ENCODE assay signal across 14 cellular contexts in the genomic region with DNA sequence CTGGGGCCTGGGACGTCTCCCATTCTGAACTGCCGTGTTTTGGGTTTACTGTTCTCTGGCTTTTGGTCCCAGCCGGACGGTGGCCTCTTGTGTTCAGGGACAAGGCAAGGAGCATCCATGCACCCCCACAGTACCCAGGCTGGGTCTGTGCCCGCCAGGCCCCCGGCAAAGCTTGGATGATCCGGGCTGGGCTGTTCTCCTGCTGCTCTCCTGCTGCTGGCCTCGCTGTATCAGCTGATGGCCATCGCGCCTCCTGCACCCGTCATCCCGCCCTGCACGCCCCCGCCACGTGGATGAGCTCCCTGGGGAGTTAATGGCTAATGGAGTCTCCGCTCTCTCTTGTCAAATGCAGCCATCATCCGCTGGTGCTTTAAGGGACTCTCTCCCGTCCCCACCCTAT. TPM values are rescaled to one million over a fixed set of nuclear protein-coding genes. Genes with fewer than 3 reads are reported as not detected.
DNase-seq lines count a peak whose midpoint lies in the region; ATAC-seq and TF ChIP-seq lines count a peak whose summit lies in the region.
"Had no signal": no experiment of that assay in that cellular context is flagged by ENCODE, and none has a peak within 500 bp of the region (broad histone marks: within the 10 kb centered on the region; RNA-seq: fewer than 3 reads in every experiment).

No MANE protein-coding gene starts in this region.

- H3K4me2 ChIP-seq in IMR-90 (ENCODE audit: low read depth, low read length) (no peak overlapping the region), osteoblast (ENCODE audit: insufficient read depth, low read length) (no peak overlapping the region)

- no peak overlapping the region for H3K23ac ChIP-seq in IMR-90 (ENCODE audit: low read depth, low read length)

- H4K20me1 ChIP-seq in IMR-90 (ENCODE audit: insufficient read depth, low read length) = no peaks in the 10 kb centered on the region; the same call in 1 of the 2 replicates
- H4K20me1 ChIP-seq in osteoblast (ENCODE audit: insufficient read depth, low read length) = no peaks in the 10 kb centered on the region

- no peak overlapping the region for H2BK120ac ChIP-seq in IMR-90 (ENCODE audit: low read depth, low read length)

- H3K18ac ChIP-seq in IMR-90 (ENCODE audit: low read depth, low read length) = no peak overlapping the region

- no TSS peak for BruUV-seq in IMR-90 (replicated peaks; lab: Mats Ljungman, UMichigan)

- no peak overlapping the region for H3K56ac ChIP-seq in IMR-90 (ENCODE audit: extremely low read depth, insufficient read depth, low read length)

- H2AFZ ChIP-seq in IMR-90 (replicated peaks; ENCODE audit: low read length, poor library complexity) (peak overlapping the region; percentile 32), osteoblast (ENCODE audit: low read length) (no peak overlapping the region)

- ATAC-seq in Right ventricle myocardium inferior (no peak), Right ventricle myocardium superior (ENCODE audit: poor library complexity) (no peak), IMR-90 (ENCODE audit: low read depth) (no peak)

- DNase-seq in Right ventricle myocardium inferior (ENCODE audit: missing footprints) = peak; percentile 33
- DNase-seq in Right ventricle myocardium superior = no peak
- no peak for DNase-seq in IMR-90
- DNase-seq in osteoblast (ENCODE audit: insufficient read length, low spot score, missing footprints) = peak; percentile 59
- DNase-seq in activated T-cell treated with anti-CD3 and anti-CD28 coated beads, Interleukin-2, amount 50 U/mL, for 1 hour = no peak
- no peak for DNase-seq in DMS153 (lab: John Stamatoyannopoulos, UW)
- DNase-seq in COLO829 (ENCODE audit: low spot score) = no peak
- DNase-seq: ACHN; CD4-positive, alpha-beta memory T cell; COR-L47; DMS53; GF-D8 had no signal

- in situ Hi-C loops in IMR-90 (cut with MboI; ENCODE audit: low sequenced_read_pairs) = loop anchor here (10.0 kb wide), 1 partner anchor 760 kb away; no protein-coding TSS in a partner anchor

- H3K9ac ChIP-seq in IMR-90 (ENCODE audit: low read depth, low read length) = no peak overlapping the region

- TF ChIP-seq CTCF in IMR-90 (conservative IDR thresholded peaks at IDR 0.05; ENCODE audit: low read depth, low read length) (no peak), osteoblast (IDR thresholded peaks at IDR 0.05; ENCODE audit: extremely low read depth, low read depth, low read length) (no peak)

- no peak overlapping the region for H4K5ac ChIP-seq in IMR-90 (ENCODE audit: low read depth, low read length)

- no peak for TF ChIP-seq RAD21 in IMR-90 (IDR thresholded peaks at IDR 0.05; ENCODE audit: low read length)

- H2AK9ac ChIP-seq in IMR-90 (replicated peaks; ENCODE audit: low read depth, low read length, poor library complexity) = peak overlapping the region; percentile 55

- no peaks in the 10 kb centered on the region for H3K36me3 ChIP-seq in IMR-90 (ENCODE audit: control insufficient read depth, insufficient read depth, low read length)
- no peaks in the 10 kb centered on the region for H3K36me3 ChIP-seq in osteoblast (ENCODE audit: insufficient read depth, low read length)

- intact Hi-C loops in Right ventricle myocardium inferior (cut with DNase I) = loop anchor here (5.0 kb wide), 1 partner anchor 173 kb away; no protein-coding TSS in a partner anchor
- intact Hi-C loops in Right ventricle myocardium superior (cut with DNase I) = loop anchor here (5.0 to 10.0 kb wide), 3 partner anchors 183 to 760 kb away; no protein-coding TSS in a partner anchor
- intact Hi-C loops in IMR-90 (cut with micrococcal nuclease) = no loop called here
- intact Hi-C loops in dendritic cell treated with granulocyte-macrophage colony-stimulating factor and Interleukin-4, amounts not matched to agents 40 ng/mL and 50 ng/mL, for 4 days (cut with micrococcal nuclease) = no loop called here

- no peak overlapping the region for H3K4ac ChIP-seq in IMR-90 (ENCODE audit: low read depth, low read length)

- no peaks in the 10 kb centered on the region for H3K79me2 ChIP-seq in osteoblast (ENCODE audit: insufficient read depth, low read length)

- H4K91ac ChIP-seq in IMR-90 (ENCODE audit: insufficient read depth, low read depth, low read length) = no peak overlapping the region

- CTCF ChIA-PET in IMR-90 (lab: Yijun Ruan, JAX) = no interaction called here

- POLR2A ChIA-PET in IMR-90 (lab: Charles Lee; ENCODE audit: unreplicated experiment) = no interaction called here

- H3K27me3 Mint-ChIP-seq in dendritic cell treated with granulocyte-macrophage colony-stimulating factor and Interleukin-4, amounts not matched to agents 40 ng/mL and 50 ng/mL, for 4 days = peaks cover 16% of the 10 kb centered on the region

- 91% methylated on average over 7 of the region's 18 CpGs; no CpG with 5 or more reads in 1 of the 2 experiments for WGBS in IMR-90 (ENCODE audit: extremely low coverage in 2 of 2, insufficient read length in 1 of 2), 2 experiments

- no peak overlapping the region for H3K14ac ChIP-seq in IMR-90 (replicated peaks; ENCODE audit: low read depth, low read length)

- dilution Hi-C loops in IMR-90 (cut with HindIII; ENCODE audit: low sequenced_read_pairs, unreplicated experiment) = no loop called here

- no peaks in the 10 kb centered on the region for H3K36me3 Mint-ChIP-seq in dendritic cell treated with granulocyte-macrophage colony-stimulating factor and Interleukin-4, amounts not matched to agents 40 ng/mL and 50 ng/mL, for 4 days (ENCODE audit: low read depth)

- no peak overlapping the region for H4K8ac ChIP-seq in IMR-90 (ENCODE audit: low read depth in 2 of 2, low read length in 2 of 2)

- peaks cover 15% of the 10 kb centered on the region for H3K9me3 Mint-ChIP-seq in dendritic cell treated with granulocyte-macrophage colony-stimulating factor and Interleukin-4, amounts not matched to agents 40 ng/mL and 50 ng/mL, for 4 days

- H3K4me1 ChIP-seq in IMR-90 (ENCODE audit: control insufficient read depth, insufficient read depth, low read length) (no peaks in the 10 kb centered on the region), osteoblast (ENCODE audit: insufficient read depth, low read length) (no peaks in the 10 kb centered on the region)

- no peaks in the 10 kb centered on the region for H3K79me1 ChIP-seq in IMR-90 (ENCODE audit: low read depth in 1 of 2, low read length in 2 of 2)

- H3K4me1 Mint-ChIP-seq in dendritic cell treated with granulocyte-macrophage colony-stimulating factor and Interleukin-4, amounts not matched to agents 40 ng/mL and 50 ng/mL, for 4 days (ENCODE audit: low read depth) = peaks cover 7% of the 10 kb centered on the region

- H2BK15ac ChIP-seq in IMR-90 (ENCODE audit: low read depth, low read length) = no peak overlapping the region

- no peaks in the 10 kb centered on the region for H3K9me1 ChIP-seq in IMR-90 (ENCODE audit: insufficient read depth, low read length)

- H2AK5ac ChIP-seq in IMR-90 (ENCODE audit: low read depth, low read length) = no peak overlapping the region

- no peak overlapping the region for H3K4me3 Mint-ChIP-seq in dendritic cell treated with granulocyte-macrophage colony-stimulating factor and Interleukin-4, amounts not matched to agents 40 ng/mL and 50 ng/mL, for 4 days
- H3K4me3 Mint-ChIP-seq: CD4-positive, alpha-beta memory T cell had no signal

- H3K27ac Mint-ChIP-seq in dendritic cell treated with granulocyte-macrophage colony-stimulating factor and Interleukin-4, amounts not matched to agents 40 ng/mL and 50 ng/mL, for 4 days = peak overlapping the region; percentile 1

- H3K27ac ChIP-seq in IMR-90 (ENCODE audit: insufficient read depth, low read length) = no peak overlapping the region
- H3K27ac ChIP-seq in osteoblast (ENCODE audit: low read depth, low read length) = no peak overlapping the region
- H3K27ac ChIP-seq: C4-2B had no signal

- no peak for TF ChIP-seq POLR2A in IMR-90 (IDR thresholded peaks at IDR 0.05; ENCODE audit: low read depth, low read length)

- H3K9me3 ChIP-seq in IMR-90 (ENCODE audit: control insufficient read depth, insufficient read depth, low read length) (peaks cover 13% of the 10 kb centered on the region), osteoblast (ENCODE audit: low read depth, low read length) (peaks cover 4% of the 10 kb centered on the region)

- H3K4me3 ChIP-seq in IMR-90 (ENCODE audit: insufficient read depth, low read depth, low read length) (no peak overlapping the region), osteoblast (ENCODE audit: insufficient read depth, low read length) (no peak overlapping the region)

- H2BK20ac ChIP-seq in IMR-90 (ENCODE audit: low read depth, low read length) = no peak overlapping the region

- H3K27me3 ChIP-seq in IMR-90 (ENCODE audit: control insufficient read depth, insufficient read depth, low read length) (peaks cover 14% of the 10 kb centered on the region; the same call in 1 of the 2 replicates), osteoblast (ENCODE audit: insufficient read depth, low read length) (peaks cover 20% of the 10 kb centered on the region)

- no peak overlapping the region for H2BK5ac ChIP-seq in IMR-90 (ENCODE audit: low read depth, low read length, poor library complexity, severe bottlenecking)

TF ChIP-seq in IMR-90, 13 proteins besides CTCF, POLR2A, EP300 and RAD21 (continues in another document):
- no peak for TF ChIP-seq MAZ (IDR thresholded peaks at IDR 0.05; ENCODE audit: borderline replicate concordance, low read depth, low read length)
- TF ChIP-seq RFX5 (IDR thresholded peaks at IDR 0.05; ENCODE audit: low read depth, low read length) = no peak
- no peak for TF ChIP-seq FOS (IDR thresholded peaks at IDR 0.05; ENCODE audit: low read depth, low read length)
- TF ChIP-seq RCOR1 (IDR thresholded peaks at IDR 0.05; ENCODE audit: insufficient replicate concordance, low read length) = no peak

RNA-seq across cellular contexts. Expression of a gene that starts 14.9 kb away (rescaled TPM):
- total RNA-seq in Right ventricle myocardium inferior (13.3 TPM), Right ventricle myocardium superior (12.1 TPM), IMR-90 (2012; rRNA removed) (30.6 and 37.3 TPM in 2 replicates), osteoblast (32.1 and 38.7 TPM in 2 replicates)
- polyA plus RNA-seq in IMR-90 (2012; rRNA removed) = 52.5 and 54.1 TPM in 2 replicates
- polyA plus RNA-seq in IMR-90 (2012; cell fraction: cytosol; rRNA removed) = 44.0 and 63.2 TPM in 2 replicates
- 74.3 and 81.9 TPM in 2 replicates for polyA plus RNA-seq in IMR-90 (2012; cell fraction: nucleus; rRNA removed; ENCODE audit: low replicate concordance)

RNA-seq across cellular contexts. Expression of a gene that starts 28.7 kb away (rescaled TPM):
- total RNA-seq in Right ventricle myocardium inferior = 0.32 TPM
- 0.30 TPM for total RNA-seq in Right ventricle myocardium superior
- 0.28 and 0.36 TPM in 2 replicates for total RNA-seq in IMR-90 (2012; rRNA removed)
- polyA plus RNA-seq in IMR-90 (2012; rRNA removed) = 1.9 TPM in 2 replicates
- polyA plus RNA-seq in IMR-90 (2012; cell fraction: cytosol; rRNA removed) = 0.74 and 1.2 TPM in 2 replicates
- 4.1 and 11.5 TPM in 2 replicates for polyA plus RNA-seq in IMR-90 (2012; cell fraction: nucleus; rRNA removed; ENCODE audit: low replicate concordance)
- under 0.01 TPM in 2 replicates for total RNA-seq in osteoblast
- total RNA-seq: CD4-positive, alpha-beta memory T cell had no signal
- polyA plus RNA-seq: CD4-positive, alpha-beta memory T cell had no signal

RNA-seq across cellular contexts. Expression of a gene that starts 54.2 kb away (rescaled TPM):
- total RNA-seq in Right ventricle myocardium inferior (50.8 TPM), Right ventricle myocardium superior (59.4 TPM), IMR-90 (2012; rRNA removed) (16.4 and 19.2 TPM in 2 replicates), osteoblast (19.7 and 21.7 TPM in 2 replicates)
- 27.1 and 27.9 TPM in 2 replicates for polyA plus RNA-seq in IMR-90 (2012; rRNA removed)
- polyA plus RNA-seq in IMR-90 (2012; cell fraction: cytosol; rRNA removed) = 9.3 and 16.3 TPM in 2 replicates
- 216 and 262 TPM in 2 replicates for polyA plus RNA-seq in IMR-90 (2012; cell fraction: nucleus; rRNA removed; ENCODE audit: low replicate concordance)

Comparison
In these comparisons a context has a peak if more than half of its experiments do, and no peak if none do; other contexts are left out.
1. DNase-seq: peak in Right ventricle myocardium inferior (single experiment) and osteoblast (single experiment); none in Right ventricle myocardium superior (single experiment), IMR-90 (single experiment), activated T-cell treated with anti-CD3 and anti-CD28 coated beads, Interleukin-2, amount 50 U/mL, for 1 hour (single experiment), DMS153 (single experiment) and COLO829 (single experiment).
2. intact Hi-C loops: an anchor here in Right ventricle myocardium inferior (5.0 kb wide) and Right ventricle myocardium superior (5.0 to 10.0 kb wide); none called in IMR-90 and dendritic cell treated with granulocyte-macrophage colony-stimulating factor and Interleukin-4, amounts not matched to agents 40 ng/mL and 50 ng/mL, for 4 days.